Comparison of ENCODE assay signal across 8 cellular contexts in genomic region chr12:75329918-75330826, GRCh38. TPM values are rescaled to one million over a fixed set of nuclear protein-coding genes. Genes with fewer than 3 reads are reported as not detected.
A peak's percentile ranks its signal among the peaks of the same experiment; 100 is the strongest.
DNase-seq lines count a peak whose midpoint lies in the region; ATAC-seq and TF ChIP-seq lines count a peak whose summit lies in the region.

CAPS2 (minus strand) TSS chr12:75330324; CDS start chr12:75326498, 3,826 bp downstream.

- peak within 1 kb of the TSS; percentile 64 to 82 for H3K27ac ChIP-seq in right atrium auricular region
- no peak within 1 kb of the TSS for H3K27ac ChIP-seq in vagina

- no peaks in the 10 kb centered on the region for H3K27me3 ChIP-seq in right atrium auricular region
- no peaks in the 10 kb centered on the region for H3K27me3 ChIP-seq in vagina

- H3K36me3 Mint-ChIP-seq in progenitor cell of endocrine pancreas (ENCODE audit: insufficient read depth) = no peaks in the 10 kb centered on the region

- H3K9me3 Mint-ChIP-seq in progenitor cell of endocrine pancreas (ENCODE audit: low read depth) = no peaks in the 10 kb centered on the region

- peak within 1 kb of the TSS; percentile 98 for H3K27ac Mint-ChIP-seq in progenitor cell of endocrine pancreas

- peaks cover 6% of the 10 kb centered on the region for H3K27me3 Mint-ChIP-seq in progenitor cell of endocrine pancreas

- ATAC-seq in HG02610 (IDR thresholded peaks at IDR 0.05; ENCODE audit: unreplicated experiment) = peak; percentile 87

- no peaks in the 10 kb centered on the region for H3K9me3 ChIP-seq in right atrium auricular region
- H3K9me3 ChIP-seq in vagina = no peaks in the 10 kb centered on the region

- H3K36me3 ChIP-seq in right atrium auricular region (no peaks in the 10 kb centered on the region), vagina (no peaks in the 10 kb centered on the region)

- intact Hi-C loops in vagina (cut with DNase I) = loop anchor here (10.0 kb wide), 1 partner anchor 175 kb away; no protein-coding TSS in a partner anchor

- peaks cover 6% of the 10 kb centered on the region for H3K4me1 Mint-ChIP-seq in progenitor cell of endocrine pancreas (ENCODE audit: low read depth)

- peak within 1 kb of the TSS; percentile 93 for H3K4me3 Mint-ChIP-seq in progenitor cell of endocrine pancreas (ENCODE audit: low read depth)

- TF ChIP-seq POLR2A in vagina (IDR thresholded peaks at IDR 0.05) = peak in 1 of 2 donors; percentile 39

- H3K4me1 ChIP-seq in right atrium auricular region (peaks cover 0 to 17% of the 10 kb centered on the region in 2 donors), vagina (peaks cover 14% of the 10 kb centered on the region)

- H3K4me3 ChIP-seq in GM12875 (ENCODE audit: low read depth, low read length) = peak within 1 kb of the TSS; percentile 57
- peak within 1 kb of the TSS; percentile 57 to 73 for H3K4me3 ChIP-seq in right atrium auricular region
- peak within 1 kb of the TSS; percentile 50 to 62 for H3K4me3 ChIP-seq in vagina

- TF ChIP-seq CTCF in GM12875 (IDR thresholded peaks at IDR 0.05; ENCODE audit: borderline replicate concordance, insufficient read depth, low read depth, low read length) (no peak), right atrium auricular region (IDR thresholded peaks at IDR 0.05) (peak in 1 of 2 donors; percentile 12), progenitor cell of endocrine pancreas (IDR thresholded peaks at IDR 0.05; ENCODE audit: unreplicated experiment) (no peak), vagina (IDR thresholded peaks at IDR 0.05) (no peak)

- peak; percentile 74 for DNase-seq in NCI-H1048 (lab: John Stamatoyannopoulos, UW)
- peak; percentile 66 for DNase-seq in SW480 (ENCODE audit: low spot score)
- DNase-seq in amniotic stem cell (lab: John Stamatoyannopoulos, UW) = peak; percentile 63
- DNase-seq in right atrium auricular region (ENCODE audit: low spot score) = peak; percentile 87
- peak; percentile 71 for DNase-seq in progenitor cell of endocrine pancreas (ENCODE audit: low spot score, unreplicated experiment)
- DNase-seq in vagina (ENCODE audit: extremely low spot score in 2 of 2) = no peak

RNA-seq across cellular contexts. Expression of gene CAPS2, which starts in this region (rescaled TPM):
- 10 to 100 TPM in 1 of 2 donors, 1 to 10 TPM in 1; 7.3 to 11.3 TPM for total RNA-seq in right atrium auricular region
- 9.6 and 12.7 TPM in 2 replicates for total RNA-seq in progenitor cell of endocrine pancreas
- 24.6 TPM for total RNA-seq in vagina

Comparison
In these comparisons a context has a peak if more than half of its experiments do, and no peak if none do; other contexts are left out.
1. DNase-seq: peak in NCI-H1048 (single experiment), SW480 (single experiment), amniotic stem cell (single experiment), right atrium auricular region (single experiment) and progenitor cell of endocrine pancreas (single experiment); none in vagina (0 of 2).
2. Peak in every context shown above with its lines, with median percentiles within 50 percentile points of each other: H3K4me3 ChIP-seq.